In genomic region chr2:128797533-128797932, GRCh38 we compare ENCODE assay signal across 17 cellular contexts.
A peak's percentile ranks its signal among the peaks of the same experiment; 100 is the strongest.
DNase-seq lines count a peak whose midpoint lies in the region; ATAC-seq and TF ChIP-seq lines count a peak whose summit lies in the region.
"Had no signal": no experiment of that assay in that cellular context is flagged by ENCODE, and none has a peak within 500 bp of the region (broad histone marks: within the 10 kb centered on the region; RNA-seq: fewer than 3 reads in every experiment).

No MANE protein-coding gene starts in this region.

- peak; percentile 43 for ATAC-seq in GM18519 (IDR thresholded peaks at IDR 0.05; ENCODE audit: low FRiP score, unreplicated experiment)
- ATAC-seq in GM19467 (IDR thresholded peaks at IDR 0.05; ENCODE audit: unreplicated experiment) = peak; percentile 32
- ATAC-seq in HG02870 (IDR thresholded peaks at IDR 0.05; ENCODE audit: unreplicated experiment) = peak; percentile 33
- no peak for ATAC-seq in HG03521 (IDR thresholded peaks at IDR 0.05; ENCODE audit: unreplicated experiment)
- ATAC-seq in WTC11 = no peak
- no peak for ATAC-seq in activated T-helper 17 cell treated with anti-CD3 and anti-CD28 coated beads, Interleukin-2, amount 50 U/mL, for 72 hours (replicated peaks)
- ATAC-seq: GM23338; naive thymus-derived CD4-positive, alpha-beta T cell had no signal

- H3K36me3 Mint-ChIP-seq in WTC11 = no peaks in the 10 kb centered on the region
- no peaks in the 10 kb centered on the region for H3K36me3 Mint-ChIP-seq in activated T-helper 17 cell treated with anti-CD3 and anti-CD28 coated beads, Interleukin-2, amount 50 U/mL, for 72 hours (ENCODE audit: low read depth)
- H3K36me3 Mint-ChIP-seq: activated naive CD4-positive, alpha-beta T cell treated with anti-CD3 and anti-CD28 coated beads, Interleukin-2, amount 50 U/mL, for 24 hours; naive thymus-derived CD4-positive, alpha-beta T cell had no signal

- H3K4me1 Mint-ChIP-seq in WTC11 = peaks cover 7% of the 10 kb centered on the region
- no peaks in the 10 kb centered on the region for H3K4me1 Mint-ChIP-seq in activated T-helper 17 cell treated with anti-CD3 and anti-CD28 coated beads, Interleukin-2, amount 50 U/mL, for 72 hours
- H3K4me1 Mint-ChIP-seq: activated naive CD4-positive, alpha-beta T cell treated with anti-CD3 and anti-CD28 coated beads, Interleukin-2, amount 50 U/mL, for 24 hours; naive thymus-derived CD4-positive, alpha-beta T cell had no signal

- no peaks in the 10 kb centered on the region for H3K27me3 Mint-ChIP-seq in WTC11 (ENCODE audit: low read depth)
- no peaks in the 10 kb centered on the region for H3K27me3 Mint-ChIP-seq in activated T-helper 17 cell treated with anti-CD3 and anti-CD28 coated beads, Interleukin-2, amount 50 U/mL, for 72 hours
- H3K27me3 Mint-ChIP-seq: activated naive CD4-positive, alpha-beta T cell treated with anti-CD3 and anti-CD28 coated beads, Interleukin-2, amount 50 U/mL, for 24 hours had no signal

- no peak for TF ChIP-seq CTCF in WTC11 (IDR thresholded peaks at IDR 0.05)

- no peak overlapping the region for H3K4me3 Mint-ChIP-seq in WTC11
- no peak overlapping the region for H3K4me3 Mint-ChIP-seq in activated T-helper 17 cell treated with anti-CD3 and anti-CD28 coated beads, Interleukin-2, amount 50 U/mL, for 72 hours
- H3K4me3 Mint-ChIP-seq: activated naive CD4-positive, alpha-beta T cell treated with anti-CD3 and anti-CD28 coated beads, Interleukin-2, amount 50 U/mL, for 24 hours; GM23338; naive thymus-derived CD4-positive, alpha-beta T cell had no signal

- no peak overlapping the region for H3K27ac Mint-ChIP-seq in WTC11
- H3K27ac Mint-ChIP-seq in activated T-helper 17 cell treated with anti-CD3 and anti-CD28 coated beads, Interleukin-2, amount 50 U/mL, for 72 hours = no peak overlapping the region
- H3K27ac Mint-ChIP-seq: activated naive CD4-positive, alpha-beta T cell treated with anti-CD3 and anti-CD28 coated beads, Interleukin-2, amount 50 U/mL, for 24 hours; GM23338; naive thymus-derived CD4-positive, alpha-beta T cell had no signal

- CTCF ChIA-PET in WTC11 (lab: Charles Lee) = no interaction called here

- DNase-seq in NCI-H526 treated with DMSO at 0.1 percent for 48 hours (lab: John Stamatoyannopoulos, UW) (peak; percentile 85), NCI-H1436 (lab: John Stamatoyannopoulos, UW) (no peak), WTC11 (ENCODE audit: low spot score) (no peak)
- DNase-seq: activated CD8-positive, alpha-beta memory T cell treated with anti-CD3 and anti-CD28 coated beads, Interleukin-2, amount 50 U/mL, for 4 hours; DMS 273 treated with DMSO at 0.1 percent for 48 hours; erythroblast; Karpas-422; naive thymus-derived CD4-positive, alpha-beta T cell; NCI-H1930; stimulated activated naive CD4-positive, alpha-beta T cell had no signal

- POLR2A ChIA-PET in WTC11 (lab: Charles Lee) = no interaction called here

- H3K9me3 Mint-ChIP-seq in WTC11 = peaks cover 4% of the 10 kb centered on the region; the same call in 1 of the 2 replicates
- no peaks in the 10 kb centered on the region for H3K9me3 Mint-ChIP-seq in activated T-helper 17 cell treated with anti-CD3 and anti-CD28 coated beads, Interleukin-2, amount 50 U/mL, for 72 hours
- H3K9me3 Mint-ChIP-seq: GM23338; naive thymus-derived CD4-positive, alpha-beta T cell had no signal

TF ChIP-seq in WTC11, 78 proteins besides CTCF, POLR2A, EP300 and RAD21:
- TF ChIP-seq MXD4 (CRISPR knock-in tag; IDR thresholded peaks at IDR 0.05; ENCODE audit: borderline replicate concordance) (no peak), PRRX2 (CRISPR knock-in tag; IDR thresholded peaks at IDR 0.05) (no peak), E2F5 (CRISPR knock-in tag; IDR thresholded peaks at IDR 0.05) (no peak), USF2 (CRISPR knock-in tag; IDR thresholded peaks at IDR 0.05) (no peak), SMAD4 (CRISPR knock-in tag; IDR thresholded peaks at IDR 0.05) (no peak), GRHL2 (CRISPR knock-in tag; IDR thresholded peaks at IDR 0.05; ENCODE audit: insufficient replicate concordance, severe bottlenecking) (no peak), RELA (CRISPR knock-in tag; IDR thresholded peaks at IDR 0.05; ENCODE audit: borderline replicate concordance) (no peak), FOXP1 (CRISPR knock-in tag; IDR thresholded peaks at IDR 0.05; ENCODE audit: borderline replicate concordance) (no peak), ZNF219 (CRISPR knock-in tag; IDR thresholded peaks at IDR 0.05; ENCODE audit: borderline replicate concordance) (no peak), ZBTB43 (CRISPR knock-in tag; IDR thresholded peaks at IDR 0.05) (no peak), TEAD1 (CRISPR knock-in tag; IDR thresholded peaks at IDR 0.05) (no peak), USF1 (CRISPR knock-in tag; IDR thresholded peaks at IDR 0.05) (no peak), STAT6 (CRISPR knock-in tag; conservative IDR thresholded peaks at IDR 0.05; ENCODE audit: low read depth) (no peak), ZBTB21 (CRISPR knock-in tag; IDR thresholded peaks at IDR 0.05; ENCODE audit: borderline replicate concordance) (no peak)

Comparison
In these comparisons a context has a peak if more than half of its experiments do, and no peak if none do; other contexts are left out.
1. ATAC-seq: peak in GM18519 (single experiment), GM19467 (single experiment) and HG02870 (single experiment); none in HG03521 (single experiment), WTC11 (single experiment) and activated T-helper 17 cell treated with anti-CD3 and anti-CD28 coated beads, Interleukin-2, amount 50 U/mL, for 72 hours (single experiment).